Comparison of ENCODE assay signal across 11 cellular contexts in genomic region chr6:33505544-33506330, GRCh38.
"Had no signal": no experiment of that assay in that cellular context is flagged by ENCODE, and none has a peak within 500 bp of the region (broad histone marks: within the 10 kb centered on the region; RNA-seq: fewer than 3 reads in every experiment).

No MANE protein-coding gene starts in this region.

- H3K4me1 ChIP-seq: pancreas had no signal

- ATAC-seq: activated T-cell treated with anti-CD3 and anti-CD28 coated beads, Interleukin-2, amount 50 U/mL, for 4 hours; pancreas had no signal

- H3K36me3 ChIP-seq: brain microvascular endothelial cell, pancreas had no signal

- FAIRE-seq: pancreas, small intestine had no signal

- H3K27me3 ChIP-seq: brain microvascular endothelial cell, pancreas had no signal

- H3K4me3 ChIP-seq: pancreas had no signal

- H3K27ac ChIP-seq: brain microvascular endothelial cell, pancreas, VCaP had no signal

- DNase-seq: activated CD4-positive, alpha-beta memory T cell treated with anti-CD3 and anti-CD28 coated beads for 36 hours; activated gamma-delta T cell; activated T-cell treated with anti-CD3 and anti-CD28 coated beads, Interleukin-2, amount 50 U/mL, for 4 hours; brain microvascular endothelial cell; dermis blood vessel endothelial cell; hypothalamus; kidney glomerular epithelial cell; naive B cell; pancreas; small intestine had no signal

- H3K9me3 ChIP-seq: pancreas had no signal
